Comparison of ENCODE assay signal across 1 cellular context in the genomic region with DNA sequence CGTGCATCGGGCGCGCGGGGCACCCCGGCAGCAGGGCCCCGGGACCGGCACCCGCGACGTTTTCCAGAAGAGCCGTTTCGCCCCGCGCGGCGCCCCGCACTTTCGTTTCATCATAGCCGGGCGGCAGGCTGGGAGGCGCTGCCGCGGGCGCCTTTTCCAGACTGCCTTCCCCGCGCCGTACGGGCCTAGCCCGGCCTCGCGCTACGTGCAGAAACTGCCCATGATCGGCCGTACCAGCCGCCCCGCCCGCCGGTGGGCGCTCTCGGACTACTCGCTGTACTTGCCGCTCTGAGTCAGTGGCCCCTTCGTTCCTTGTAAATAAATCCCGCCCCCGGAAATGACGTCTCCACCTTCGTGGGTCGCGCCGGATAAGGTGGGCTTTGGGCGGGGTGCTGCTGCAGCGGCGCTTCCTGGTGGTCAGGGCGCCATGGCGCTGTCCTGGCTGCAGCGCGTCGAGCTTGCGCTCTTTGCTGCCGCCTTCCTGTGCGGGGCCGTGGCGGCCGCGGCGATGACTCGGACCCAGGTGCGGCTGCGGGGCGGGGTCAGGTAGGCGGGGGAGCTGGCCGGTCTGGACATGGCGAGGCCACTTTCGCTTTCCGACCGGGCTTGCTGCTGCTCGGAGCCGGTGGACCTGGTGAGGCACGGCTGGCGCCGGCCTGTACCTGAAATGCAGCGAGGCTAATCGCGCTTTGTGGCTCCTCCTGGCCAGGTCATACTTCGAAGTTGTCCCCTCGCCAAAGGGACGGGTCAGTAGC.
TF ChIP-seq lines count a peak whose summit lies in the region.

A gene with protein sequence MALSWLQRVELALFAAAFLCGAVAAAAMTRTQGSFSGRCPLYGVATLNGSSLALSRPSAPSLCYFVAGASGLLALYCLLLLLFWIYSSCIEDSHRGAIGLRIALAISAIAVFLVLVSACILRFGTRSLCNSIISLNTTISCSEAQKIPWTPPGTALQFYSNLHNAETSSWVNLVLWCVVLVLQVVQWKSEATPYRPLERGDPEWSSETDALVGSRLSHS (plus strand): TSS at position 398 of the 755 bp plus-strand sequence. CDS start 30 bp downstream, at position 428.

TF ChIP-seq in HepG2, 621 proteins besides CTCF, POLR2A, EP300 and RAD21 (continued from another document and continues in another):
- TF ChIP-seq, protein P1, sequence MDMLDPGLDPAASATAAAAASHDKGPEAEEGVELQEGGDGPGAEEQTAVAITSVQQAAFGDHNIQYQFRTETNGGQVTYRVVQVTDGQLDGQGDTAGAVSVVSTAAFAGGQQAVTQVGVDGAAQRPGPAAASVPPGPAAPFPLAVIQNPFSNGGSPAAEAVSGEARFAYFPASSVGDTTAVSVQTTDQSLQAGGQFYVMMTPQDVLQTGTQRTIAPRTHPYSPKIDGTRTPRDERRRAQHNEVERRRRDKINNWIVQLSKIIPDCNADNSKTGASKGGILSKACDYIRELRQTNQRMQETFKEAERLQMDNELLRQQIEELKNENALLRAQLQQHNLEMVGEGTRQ (IDR thresholded peaks at IDR 0.05; ENCODE audit: low read depth, low read length) = no peak
- TF ChIP-seq, protein P1 (CRISPR knock-in tag; IDR thresholded peaks at IDR 0.05; ENCODE audit: borderline replicate concordance) = no peak
- TF ChIP-seq TSC22D2 (CRISPR knock-in tag; IDR thresholded peaks at IDR 0.05; ENCODE audit: borderline replicate concordance) (peak; percentile 84; the same call in 1 of the 2 replicates), ZNF564 (CRISPR knock-in tag; IDR thresholded peaks at IDR 0.05) (peak; percentile 49; the same call in 1 of the 2 replicates), ZFP1 (CRISPR knock-in tag; IDR thresholded peaks at IDR 0.05) (peak; percentile 47; the same call in 1 of the 2 replicates), SIN3A (IDR thresholded peaks at IDR 0.05; ENCODE audit: borderline replicate concordance, low read depth, low read length) (peak; percentile 75), AGO2 (optimal IDR thresholded peaks at IDR 0.05; ENCODE audit: low read depth, low read length) (peak; percentile 100), ZNF572 (CRISPR knock-in tag; IDR thresholded peaks at IDR 0.05) (no peak; the same call in 1 of the 2 replicates), ZNF101 (CRISPR knock-in tag; IDR thresholded peaks at IDR 0.05; ENCODE audit: borderline replicate concordance, low read depth) (no peak), RFX1 (IDR thresholded peaks at IDR 0.05) (no peak), ZNF816 (CRISPR knock-in tag; IDR thresholded peaks at IDR 0.05; ENCODE audit: borderline replicate concordance) (no peak; the same call in 1 of the 2 replicates), HOXA9 (CRISPR knock-in tag; IDR thresholded peaks at IDR 0.05; ENCODE audit: borderline replicate concordance) (0 out of 2 replicates have a peak, but pooled peaks have one; percentile 18), HMG20B (CRISPR knock-in tag; conservative IDR thresholded peaks at IDR 0.05) (0 out of 2 replicates have a peak, but pooled peaks have one; percentile 28), ZNF235 (CRISPR knock-in tag; IDR thresholded peaks at IDR 0.05; ENCODE audit: borderline replicate concordance) (no peak), SPEN (CRISPR knock-in tag; IDR thresholded peaks at IDR 0.05; ENCODE audit: low read depth) (peak; percentile 90), ZFP90 (CRISPR knock-in tag; IDR thresholded peaks at IDR 0.05; ENCODE audit: borderline replicate concordance) (peak; percentile 47; the same call in 1 of the 2 replicates), ELF1 (CRISPR knock-in tag; IDR thresholded peaks at IDR 0.05) (peak; percentile 94), ZNF879 (CRISPR knock-in tag; IDR thresholded peaks at IDR 0.05) (peak; percentile 91; the same call in 1 of the 2 replicates), ZNF703 (CRISPR knock-in tag; IDR thresholded peaks at IDR 0.05; ENCODE audit: borderline replicate concordance) (no peak), TMF1 (CRISPR knock-in tag; IDR thresholded peaks at IDR 0.05; ENCODE audit: low read depth) (peak; percentile 95; the same call in 1 of the 2 replicates), AHR (CRISPR knock-in tag; IDR thresholded peaks at IDR 0.05) (peak; percentile 95), NBN (conservative IDR thresholded peaks at IDR 0.05) (no peak), HDAC1 (CRISPR knock-in tag; IDR thresholded peaks at IDR 0.05) (peak; percentile 96), FOXC1 (CRISPR knock-in tag; IDR thresholded peaks at IDR 0.05; ENCODE audit: borderline replicate concordance) (peak; percentile 74), ARNTL (CRISPR knock-in tag; IDR thresholded peaks at IDR 0.05) (peak; percentile 61; the same call in 1 of the 2 replicates), GABPA (IDR thresholded peaks at IDR 0.05; ENCODE audit: low read depth, low read length) (peak; percentile 94), GABPA (CRISPR knock-in tag; IDR thresholded peaks at IDR 0.05; ENCODE audit: low read depth) (peak; percentile 95), TAF1 (CRISPR knock-in tag; IDR thresholded peaks at IDR 0.05) (peak; percentile 95), HIVEP1 (CRISPR knock-in tag; IDR thresholded peaks at IDR 0.05) (no peak; the same call in 1 of the 2 replicates), GATA4 (IDR thresholded peaks at IDR 0.05; ENCODE audit: borderline replicate concordance, low read depth) (peak; percentile 66; the same call in 1 of the 2 replicates), ZNF33B (CRISPR knock-in tag; IDR thresholded peaks at IDR 0.05) (peak; percentile 75), ELF3 (CRISPR knock-in tag; IDR thresholded peaks at IDR 0.05) (peak; percentile 97), KDM2A (CRISPR knock-in tag; IDR thresholded peaks at IDR 0.05; ENCODE audit: borderline replicate concordance, low read depth) (peak; percentile 100), KDM6A (CRISPR knock-in tag; IDR thresholded peaks at IDR 0.05; ENCODE audit: low read depth) (peak; percentile 24; the same call in 1 of the 2 replicates), ZNF543 (CRISPR knock-in tag; IDR thresholded peaks at IDR 0.05) (peak; percentile 67), KLF12 (CRISPR knock-in tag; IDR thresholded peaks at IDR 0.05; ENCODE audit: borderline replicate concordance) (0 out of 2 replicates have a peak, but pooled peaks have one; percentile 21)
- TF ChIP-seq, protein P2, sequence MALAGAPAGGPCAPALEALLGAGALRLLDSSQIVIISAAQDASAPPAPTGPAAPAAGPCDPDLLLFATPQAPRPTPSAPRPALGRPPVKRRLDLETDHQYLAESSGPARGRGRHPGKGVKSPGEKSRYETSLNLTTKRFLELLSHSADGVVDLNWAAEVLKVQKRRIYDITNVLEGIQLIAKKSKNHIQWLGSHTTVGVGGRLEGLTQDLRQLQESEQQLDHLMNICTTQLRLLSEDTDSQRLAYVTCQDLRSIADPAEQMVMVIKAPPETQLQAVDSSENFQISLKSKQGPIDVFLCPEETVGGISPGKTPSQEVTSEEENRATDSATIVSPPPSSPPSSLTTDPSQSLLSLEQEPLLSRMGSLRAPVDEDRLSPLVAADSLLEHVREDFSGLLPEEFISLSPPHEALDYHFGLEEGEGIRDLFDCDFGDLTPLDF (CRISPR knock-in tag; IDR thresholded peaks at IDR 0.05) = peak; percentile 66
- TF ChIP-seq, protein P3, sequence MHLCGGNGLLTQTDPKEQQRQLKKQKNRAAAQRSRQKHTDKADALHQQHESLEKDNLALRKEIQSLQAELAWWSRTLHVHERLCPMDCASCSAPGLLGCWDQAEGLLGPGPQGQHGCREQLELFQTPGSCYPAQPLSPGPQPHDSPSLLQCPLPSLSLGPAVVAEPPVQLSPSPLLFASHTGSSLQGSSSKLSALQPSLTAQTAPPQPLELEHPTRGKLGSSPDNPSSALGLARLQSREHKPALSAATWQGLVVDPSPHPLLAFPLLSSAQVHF (CRISPR knock-in tag; IDR thresholded peaks at IDR 0.05) = peak; percentile 93; the same call in 1 of the 2 replicates
- TF ChIP-seq, protein P4, sequence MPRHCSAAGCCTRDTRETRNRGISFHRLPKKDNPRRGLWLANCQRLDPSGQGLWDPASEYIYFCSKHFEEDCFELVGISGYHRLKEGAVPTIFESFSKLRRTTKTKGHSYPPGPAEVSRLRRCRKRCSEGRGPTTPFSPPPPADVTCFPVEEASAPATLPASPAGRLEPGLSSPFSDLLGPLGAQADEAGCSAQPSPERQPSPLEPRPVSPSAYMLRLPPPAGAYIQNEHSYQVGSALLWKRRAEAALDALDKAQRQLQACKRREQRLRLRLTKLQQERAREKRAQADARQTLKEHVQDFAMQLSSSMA (CRISPR knock-in tag; IDR thresholded peaks at IDR 0.05) = peak; percentile 47; the same call in 1 of the 2 replicates
- TF ChIP-seq, protein P5, sequence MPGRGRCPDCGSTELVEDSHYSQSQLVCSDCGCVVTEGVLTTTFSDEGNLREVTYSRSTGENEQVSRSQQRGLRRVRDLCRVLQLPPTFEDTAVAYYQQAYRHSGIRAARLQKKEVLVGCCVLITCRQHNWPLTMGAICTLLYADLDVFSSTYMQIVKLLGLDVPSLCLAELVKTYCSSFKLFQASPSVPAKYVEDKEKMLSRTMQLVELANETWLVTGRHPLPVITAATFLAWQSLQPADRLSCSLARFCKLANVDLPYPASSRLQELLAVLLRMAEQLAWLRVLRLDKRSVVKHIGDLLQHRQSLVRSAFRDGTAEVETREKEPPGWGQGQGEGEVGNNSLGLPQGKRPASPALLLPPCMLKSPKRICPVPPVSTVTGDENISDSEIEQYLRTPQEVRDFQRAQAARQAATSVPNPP (CRISPR knock-in tag; IDR thresholded peaks at IDR 0.05) = peak; percentile 98
- TF ChIP-seq, protein P6, sequence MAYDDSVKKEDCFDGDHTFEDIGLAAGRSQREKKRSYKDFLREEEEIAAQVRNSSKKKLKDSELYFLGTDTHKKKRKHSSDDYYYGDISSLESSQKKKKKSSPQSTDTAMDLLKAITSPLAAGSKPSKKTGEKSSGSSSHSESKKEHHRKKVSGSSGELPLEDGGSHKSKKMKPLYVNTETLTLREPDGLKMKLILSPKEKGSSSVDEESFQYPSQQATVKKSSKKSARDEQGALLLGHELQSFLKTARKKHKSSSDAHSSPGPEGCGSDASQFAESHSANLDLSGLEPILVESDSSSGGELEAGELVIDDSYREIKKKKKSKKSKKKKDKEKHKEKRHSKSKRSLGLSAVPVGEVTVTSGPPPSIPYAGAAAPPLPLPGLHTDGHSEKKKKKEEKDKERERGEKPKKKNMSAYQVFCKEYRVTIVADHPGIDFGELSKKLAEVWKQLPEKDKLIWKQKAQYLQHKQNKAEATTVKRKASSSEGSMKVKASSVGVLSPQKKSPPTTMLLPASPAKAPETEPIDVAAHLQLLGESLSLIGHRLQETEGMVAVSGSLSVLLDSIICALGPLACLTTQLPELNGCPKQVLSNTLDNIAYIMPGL (CRISPR knock-in tag; IDR thresholded peaks at IDR 0.05; ENCODE audit: borderline replicate concordance in 1 of 2, low read depth in 1 of 2) = peak; percentile 91 to 95
- TF ChIP-seq, protein P7, sequence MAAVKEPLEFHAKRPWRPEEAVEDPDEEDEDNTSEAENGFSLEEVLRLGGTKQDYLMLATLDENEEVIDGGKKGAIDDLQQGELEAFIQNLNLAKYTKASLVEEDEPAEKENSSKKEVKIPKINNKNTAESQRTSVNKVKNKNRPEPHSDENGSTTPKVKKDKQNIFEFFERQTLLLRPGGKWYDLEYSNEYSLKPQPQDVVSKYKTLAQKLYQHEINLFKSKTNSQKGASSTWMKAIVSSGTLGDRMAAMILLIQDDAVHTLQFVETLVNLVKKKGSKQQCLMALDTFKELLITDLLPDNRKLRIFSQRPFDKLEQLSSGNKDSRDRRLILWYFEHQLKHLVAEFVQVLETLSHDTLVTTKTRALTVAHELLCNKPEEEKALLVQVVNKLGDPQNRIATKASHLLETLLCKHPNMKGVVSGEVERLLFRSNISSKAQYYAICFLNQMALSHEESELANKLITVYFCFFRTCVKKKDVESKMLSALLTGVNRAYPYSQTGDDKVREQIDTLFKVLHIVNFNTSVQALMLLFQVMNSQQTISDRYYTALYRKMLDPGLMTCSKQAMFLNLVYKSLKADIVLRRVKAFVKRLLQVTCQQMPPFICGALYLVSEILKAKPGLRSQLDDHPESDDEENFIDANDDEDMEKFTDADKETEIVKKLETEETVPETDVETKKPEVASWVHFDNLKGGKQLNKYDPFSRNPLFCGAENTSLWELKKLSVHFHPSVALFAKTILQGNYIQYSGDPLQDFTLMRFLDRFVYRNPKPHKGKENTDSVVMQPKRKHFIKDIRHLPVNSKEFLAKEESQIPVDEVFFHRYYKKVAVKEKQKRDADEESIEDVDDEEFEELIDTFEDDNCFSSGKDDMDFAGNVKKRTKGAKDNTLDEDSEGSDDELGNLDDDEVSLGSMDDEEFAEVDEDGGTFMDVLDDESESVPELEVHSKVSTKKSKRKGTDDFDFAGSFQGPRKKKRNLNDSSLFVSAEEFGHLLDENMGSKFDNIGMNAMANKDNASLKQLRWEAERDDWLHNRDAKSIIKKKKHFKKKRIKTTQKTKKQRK (IDR thresholded peaks at IDR 0.05; ENCODE audit: low read length) = no peak
- TF ChIP-seq, protein P8, sequence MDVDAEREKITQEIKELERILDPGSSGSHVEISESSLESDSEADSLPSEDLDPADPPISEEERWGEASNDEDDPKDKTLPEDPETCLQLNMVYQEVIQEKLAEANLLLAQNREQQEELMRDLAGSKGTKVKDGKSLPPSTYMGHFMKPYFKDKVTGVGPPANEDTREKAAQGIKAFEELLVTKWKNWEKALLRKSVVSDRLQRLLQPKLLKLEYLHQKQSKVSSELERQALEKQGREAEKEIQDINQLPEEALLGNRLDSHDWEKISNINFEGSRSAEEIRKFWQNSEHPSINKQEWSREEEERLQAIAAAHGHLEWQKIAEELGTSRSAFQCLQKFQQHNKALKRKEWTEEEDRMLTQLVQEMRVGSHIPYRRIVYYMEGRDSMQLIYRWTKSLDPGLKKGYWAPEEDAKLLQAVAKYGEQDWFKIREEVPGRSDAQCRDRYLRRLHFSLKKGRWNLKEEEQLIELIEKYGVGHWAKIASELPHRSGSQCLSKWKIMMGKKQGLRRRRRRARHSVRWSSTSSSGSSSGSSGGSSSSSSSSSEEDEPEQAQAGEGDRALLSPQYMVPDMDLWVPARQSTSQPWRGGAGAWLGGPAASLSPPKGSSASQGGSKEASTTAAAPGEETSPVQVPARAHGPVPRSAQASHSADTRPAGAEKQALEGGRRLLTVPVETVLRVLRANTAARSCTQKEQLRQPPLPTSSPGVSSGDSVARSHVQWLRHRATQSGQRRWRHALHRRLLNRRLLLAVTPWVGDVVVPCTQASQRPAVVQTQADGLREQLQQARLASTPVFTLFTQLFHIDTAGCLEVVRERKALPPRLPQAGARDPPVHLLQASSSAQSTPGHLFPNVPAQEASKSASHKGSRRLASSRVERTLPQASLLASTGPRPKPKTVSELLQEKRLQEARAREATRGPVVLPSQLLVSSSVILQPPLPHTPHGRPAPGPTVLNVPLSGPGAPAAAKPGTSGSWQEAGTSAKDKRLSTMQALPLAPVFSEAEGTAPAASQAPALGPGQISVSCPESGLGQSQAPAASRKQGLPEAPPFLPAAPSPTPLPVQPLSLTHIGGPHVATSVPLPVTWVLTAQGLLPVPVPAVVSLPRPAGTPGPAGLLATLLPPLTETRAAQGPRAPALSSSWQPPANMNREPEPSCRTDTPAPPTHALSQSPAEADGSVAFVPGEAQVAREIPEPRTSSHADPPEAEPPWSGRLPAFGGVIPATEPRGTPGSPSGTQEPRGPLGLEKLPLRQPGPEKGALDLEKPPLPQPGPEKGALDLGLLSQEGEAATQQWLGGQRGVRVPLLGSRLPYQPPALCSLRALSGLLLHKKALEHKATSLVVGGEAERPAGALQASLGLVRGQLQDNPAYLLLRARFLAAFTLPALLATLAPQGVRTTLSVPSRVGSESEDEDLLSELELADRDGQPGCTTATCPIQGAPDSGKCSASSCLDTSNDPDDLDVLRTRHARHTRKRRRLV (CRISPR knock-in tag; IDR thresholded peaks at IDR 0.05) = no peak; the same call in 1 of the 2 replicates
